In genomic region chr6:75422024-75422639, GRCh38 we compare ENCODE assay signal across 25 cellular contexts.
DNase-seq lines count a peak whose midpoint lies in the region; ATAC-seq and TF ChIP-seq lines count a peak whose summit lies in the region.
"Had no signal": no experiment of that assay in that cellular context is flagged by ENCODE, and none has a peak within 500 bp of the region (broad histone marks: within the 10 kb centered on the region; RNA-seq: fewer than 3 reads in every experiment).

No MANE protein-coding gene starts in this region.

- POLR2A ChIA-PET in CD8-positive, alpha-beta T cell (lab: Charles Lee) = no interaction called here

- no peak overlapping the region for H2AFZ ChIP-seq in mesenchymal stem cell (ENCODE audit: low read depth, low read length)

- DNase-seq in NCI-H748 (lab: John Stamatoyannopoulos, UW; ENCODE audit: unreplicated experiment) (peak; percentile 38), NCI-H748 treated with DMSO at 0.1 percent for 48 hours (lab: John Stamatoyannopoulos, UW) (no peak), EL (peak; percentile 37), choroid plexus epithelial cell (ENCODE audit: low read depth) (peak; percentile 23), mesenchymal stem cell (no peak), tibial artery (no peak), UCSD-AML1 (lab: John Stamatoyannopoulos, UW; ENCODE audit: unreplicated experiment) (no peak)
- DNase-seq in CD8-positive, alpha-beta T cell = no peak
- DNase-seq: activated CD8-positive, alpha-beta T cell treated with anti-CD3 and anti-CD28 coated beads for 36 hours; activated naive CD4-positive, alpha-beta T cell treated with anti-CD3 and anti-CD28 coated beads, Interleukin-2, amount 50 U/mL, for 16 hours; Caco-2; effector memory CD4-positive, alpha-beta T cell; H7; Karpas-422; MV-4-11; natural killer cell; NCI-H510A; occipital lobe; retina; stimulated activated CD4-positive, alpha-beta T cell treated with anti-CD3 and anti-CD28 coated beads, Interleukin-2, amount 100 ng/mL, for 48 hours; transverse colon had no signal

- H3K79me1 ChIP-seq in mesenchymal stem cell (replicated peaks; ENCODE audit: low read length, poor library complexity, severe bottlenecking) = peaks cover 8% of the 10 kb centered on the region

- H3K27me3 ChIP-seq in mesenchymal stem cell (ENCODE audit: control insufficient read depth in 1 of 2, insufficient read depth in 1 of 2, low read length in 2 of 2) (no peaks in the 10 kb centered on the region), tibial artery (no peaks in the 10 kb centered on the region)
- H3K27me3 ChIP-seq in CD8-positive, alpha-beta T cell (ENCODE audit: insufficient read depth, low read length) = no peaks in the 10 kb centered on the region
- H3K27me3 ChIP-seq: breast epithelium, transverse colon had no signal

- no peak overlapping the region for H2BK15ac ChIP-seq in mesenchymal stem cell (ENCODE audit: low read depth, poor library complexity, severe bottlenecking)

- H4K91ac ChIP-seq in mesenchymal stem cell (ENCODE audit: low read length) = no peak overlapping the region

- H3K27ac ChIP-seq in mesenchymal stem cell (ENCODE audit: low read length, poor library complexity, severe bottlenecking) = no peak overlapping the region
- peak overlapping the region in 1 of 2 donors; percentile 0 for H3K27ac ChIP-seq in tibial artery
- no peak overlapping the region for H3K27ac ChIP-seq in CD8-positive, alpha-beta T cell (ENCODE audit: low read depth, low read length)
- H3K27ac ChIP-seq: HL-60, transverse colon had no signal

- peaks cover 10% of the 10 kb centered on the region for H3K27me3 Mint-ChIP-seq in CD8-positive, alpha-beta T cell (ENCODE audit: low read depth)

- H3K4me3 ChIP-seq in choroid plexus epithelial cell (ENCODE audit: low read depth, low read length) (no peak overlapping the region), mesenchymal stem cell (ENCODE audit: insufficient read depth in 1 of 2, low read depth in 1 of 2, low read length in 2 of 2) (no peak overlapping the region), tibial artery (no peak overlapping the region)
- H3K4me3 ChIP-seq in CD8-positive, alpha-beta T cell (ENCODE audit: low read depth, low read length) = no peak overlapping the region
- H3K4me3 ChIP-seq: breast epithelium, coronary artery, transverse colon had no signal

- WGBS in mesenchymal stem cell = 87% methylated on average over 1 of the region's 1 CpG

- H2BK120ac ChIP-seq in mesenchymal stem cell (ENCODE audit: low read depth, low read length) = no peak overlapping the region

- no peak overlapping the region for H2BK12ac ChIP-seq in mesenchymal stem cell (ENCODE audit: low read length in 2 of 2)

- H3K9me3 Mint-ChIP-seq in CD8-positive, alpha-beta T cell = no peaks in the 10 kb centered on the region
- H3K9me3 Mint-ChIP-seq: activated CD8-positive, alpha-beta T cell treated with anti-CD3 and anti-CD28 coated beads for 36 hours; activated T-helper 17 cell treated with anti-CD3 and anti-CD28 coated beads, Interleukin-2, amount 50 U/mL, for 72 hours had no signal

- peaks cover 4% of the 10 kb centered on the region for H3K4me1 Mint-ChIP-seq in CD8-positive, alpha-beta T cell (ENCODE audit: low read depth)
- H3K4me1 Mint-ChIP-seq: natural killer cell had no signal

- no peak overlapping the region for H4K8ac ChIP-seq in mesenchymal stem cell (ENCODE audit: low read length)

- H2BK5ac ChIP-seq in mesenchymal stem cell (ENCODE audit: low read depth, low read length, poor library complexity, severe bottlenecking) = no peak overlapping the region

- H3K36me3 ChIP-seq in mesenchymal stem cell (ENCODE audit: control insufficient read depth in 1 of 2, insufficient read depth in 2 of 2, low read depth in 1 of 2, low read length in 2 of 2) (no peaks in the 10 kb centered on the region), tibial artery (no peaks in the 10 kb centered on the region)
- no peaks in the 10 kb centered on the region for H3K36me3 ChIP-seq in CD8-positive, alpha-beta T cell (ENCODE audit: insufficient read depth, low read length)
- H3K36me3 ChIP-seq: breast epithelium, transverse colon had no signal

- CTCF ChIA-PET in CD8-positive, alpha-beta T cell (lab: Charles Lee) = no interaction called here

- no peaks in the 10 kb centered on the region for H3K36me3 Mint-ChIP-seq in CD8-positive, alpha-beta T cell
- H3K36me3 Mint-ChIP-seq: natural killer cell had no signal

- no peak overlapping the region for H3K23ac ChIP-seq in mesenchymal stem cell (ENCODE audit: low read length in 2 of 2)

- no peak overlapping the region for H3K4ac ChIP-seq in mesenchymal stem cell (ENCODE audit: low read depth in 1 of 2, low read length in 2 of 2)

- H3K4me3 Mint-ChIP-seq in CD8-positive, alpha-beta T cell = no peak overlapping the region
- H3K4me3 Mint-ChIP-seq: activated CD8-positive, alpha-beta T cell treated with anti-CD3 and anti-CD28 coated beads for 36 hours; activated T-helper 17 cell treated with anti-CD3 and anti-CD28 coated beads, Interleukin-2, amount 50 U/mL, for 72 hours; natural killer cell had no signal

- H3K4me2 ChIP-seq in mesenchymal stem cell (ENCODE audit: low read length, poor library complexity, severe bottlenecking) = no peak overlapping the region

- H2AK5ac ChIP-seq in mesenchymal stem cell (ENCODE audit: low read length, severe bottlenecking) = no peak overlapping the region

- H3K27ac Mint-ChIP-seq in CD8-positive, alpha-beta T cell = no peak overlapping the region
- H3K27ac Mint-ChIP-seq: activated CD8-positive, alpha-beta T cell treated with anti-CD3 and anti-CD28 coated beads for 36 hours; activated T-helper 17 cell treated with anti-CD3 and anti-CD28 coated beads, Interleukin-2, amount 50 U/mL, for 72 hours; natural killer cell had no signal

- no peak overlapping the region for H3K14ac ChIP-seq in mesenchymal stem cell (ENCODE audit: low read length in 2 of 2)

- no peak overlapping the region for H3K18ac ChIP-seq in mesenchymal stem cell (ENCODE audit: low read depth in 1 of 2, low read length in 2 of 2)

- no peaks in the 10 kb centered on the region for H3K9me3 ChIP-seq in mesenchymal stem cell (ENCODE audit: control insufficient read depth, low read length)
- H3K9me3 ChIP-seq in tibial artery = no peaks in the 10 kb centered on the region
- H3K9me3 ChIP-seq in CD8-positive, alpha-beta T cell (ENCODE audit: low read length) = no peaks in the 10 kb centered on the region
- H3K9me3 ChIP-seq: breast epithelium, transverse colon had no signal

- H3K4me1 ChIP-seq in mesenchymal stem cell (ENCODE audit: control insufficient read depth, insufficient read depth, low read depth, low read length) = peaks cover 2% of the 10 kb centered on the region
- peaks cover 0 to 63% (median 18%) of the 10 kb centered on the region in 4 donors for H3K4me1 ChIP-seq in tibial artery
- no peaks in the 10 kb centered on the region for H3K4me1 ChIP-seq in CD8-positive, alpha-beta T cell (ENCODE audit: insufficient read depth, low read length)
- H3K4me1 ChIP-seq: breast epithelium, Caco-2 had no signal

- TF ChIP-seq CTCF in choroid plexus epithelial cell (conservative IDR thresholded peaks at IDR 0.05; ENCODE audit: low read depth, low read length) (no peak), tibial artery (IDR thresholded peaks at IDR 0.05) (no peak)
- no peak for TF ChIP-seq CTCF in CD8-positive, alpha-beta T cell (IDR thresholded peaks at IDR 0.05)

- no peak for ATAC-seq in CD8-positive, alpha-beta T cell
- ATAC-seq: activated CD8-positive, alpha-beta T cell treated with anti-CD3 and anti-CD28 coated beads for 36 hours; activated T-helper 17 cell treated with anti-CD3 and anti-CD28 coated beads, Interleukin-2, amount 50 U/mL, for 72 hours; natural killer cell had no signal

- peak overlapping the region; percentile 37 for H3K9ac ChIP-seq in mesenchymal stem cell (ENCODE audit: low read length)

- intact Hi-C loops in tibial artery (cut with DNase I; ENCODE audit: low total_unique reads) = no loop called here
- intact Hi-C loops in CD8-positive, alpha-beta T cell (cut with DNase I, micrococcal nuclease) = no loop called here

Comparison
In these comparisons a context has a peak if more than half of its experiments do, and no peak if none do; other contexts are left out.
1. DNase-seq: peak in NCI-H748 (single experiment), EL (single experiment) and choroid plexus epithelial cell (single experiment); none in NCI-H748 treated with DMSO at 0.1 percent for 48 hours (single experiment), mesenchymal stem cell (single experiment), tibial artery (0 of 2), UCSD-AML1 (single experiment) and CD8-positive, alpha-beta T cell (0 of 7).